ENCODE assay signal across 22 cellular contexts in the genomic region with DNA sequence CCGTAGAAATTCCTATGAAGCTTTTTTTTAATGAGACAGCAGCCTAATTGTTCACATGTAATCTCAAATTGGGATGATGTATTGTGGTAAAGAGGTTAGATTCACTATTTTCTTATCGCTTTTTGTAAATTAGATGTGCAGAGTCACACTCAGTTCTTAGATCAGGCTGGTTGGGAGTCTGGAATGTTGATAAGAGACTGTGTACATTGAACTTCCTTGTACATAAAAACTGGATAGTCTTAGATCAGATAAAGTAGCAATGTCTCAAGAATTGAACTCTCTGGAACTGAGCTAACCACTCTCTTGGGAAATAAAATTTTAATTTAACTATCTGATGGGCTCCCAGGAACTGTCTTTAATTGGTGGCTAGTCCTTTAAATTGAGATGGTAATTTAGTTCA.
DNase-seq lines count a peak whose midpoint lies in the region; ATAC-seq, FAIRE-seq and TF ChIP-seq lines count a peak whose summit lies in the region.
"Had no signal": no experiment of that assay in that cellular context is flagged by ENCODE, and none has a peak within 500 bp of the region (broad histone marks: within the 10 kb centered on the region; RNA-seq: fewer than 3 reads in every experiment).

No MANE protein-coding gene starts in this region.

- H4K20me1 ChIP-seq in GM23338 (replicated peaks; ENCODE audit: insufficient read depth) (no peaks in the 10 kb centered on the region), K562 (replicated peaks; ENCODE audit: control insufficient read depth, insufficient read depth, low read length) (no peaks in the 10 kb centered on the region)

- H3K9me1 ChIP-seq in K562 (ENCODE audit: control insufficient read depth, insufficient read depth, low read length), result no peaks in the 10 kb centered on the region

- TF ChIP-seq POLR2A in K562 (conservative IDR thresholded peaks at IDR 0.05) (no peak), ovary (IDR thresholded peaks at IDR 0.05) (no peak)

- in situ Hi-C loops in K562 (cut with MboI), result no loop called here

- no peak overlapping the region for H3K9ac ChIP-seq in K562 (ENCODE audit: insufficient read depth in 1 of 2, low read depth in 2 of 2, low read length in 2 of 2)
- H3K9ac ChIP-seq: GM23248 had no signal

- no peak for ATAC-seq in GM23338
- ATAC-seq in K562, result peak; percentile 52
- ATAC-seq in mucosa of descending colon, result peak; percentile 94
- no peak for ATAC-seq in right cardiac atrium
- no peak for ATAC-seq in GM21528 (IDR thresholded peaks at IDR 0.05; ENCODE audit: low FRiP score, unreplicated experiment)
- ATAC-seq: Right ventricle myocardium inferior had no signal

- H3K27me3 Mint-ChIP-seq in GM23338 (ENCODE audit: insufficient read depth, low read depth, poor library complexity), result peaks cover 5% of the 10 kb centered on the region

- H3K4me3 Mint-ChIP-seq in GM23338, result no peak overlapping the region

- CTCF ChIA-PET in K562 (lab: Yijun Ruan, JAX; ENCODE audit: low intra/inter-chr PET ratio), result no interaction called here

- H3K4me3 ChIP-seq in GM23338 (no peak overlapping the region), K562 (no peak overlapping the region), mucosa of descending colon (no peak overlapping the region), right cardiac atrium (ENCODE audit: low read length) (no peak overlapping the region), ovary (no peak overlapping the region)
- H3K4me3 ChIP-seq: GM23248, HAP-1, SJSA1 had no signal

- H3K4me1 ChIP-seq in GM23338 (ENCODE audit: insufficient read depth) (no peaks in the 10 kb centered on the region), K562 (replicated peaks in 1 of 2; ENCODE audit: control insufficient read depth in 2 of 2, insufficient read depth in 2 of 2, low read length in 2 of 2) (peaks cover 0 to 8% of the 10 kb centered on the region in 2 experiments; a peak in 1 of 5 replicates), mucosa of descending colon (ENCODE audit: low read depth) (peaks cover 5% of the 10 kb centered on the region), right cardiac atrium (ENCODE audit: control insufficient read depth, insufficient read depth, low read length) (no peaks in the 10 kb centered on the region), ovary (ENCODE audit: insufficient read depth) (no peaks in the 10 kb centered on the region)
- H3K4me1 ChIP-seq: HAP-1, SJSA1 had no signal

- peaks cover 5% of the 10 kb centered on the region; the same call in 1 of the 2 replicates for H3K9me2 ChIP-seq in GM23338 (ENCODE audit: insufficient read depth)

- no peaks in the 10 kb centered on the region for H3K79me2 ChIP-seq in GM23338 (replicated peaks; ENCODE audit: insufficient read depth)
- no peaks in the 10 kb centered on the region for H3K79me2 ChIP-seq in K562 (ENCODE audit: control insufficient read depth, insufficient read depth, low read length)

- intact Hi-C loops in K562 (cut with micrococcal nuclease) (no loop called here), mucosa of descending colon (cut with DNase I, micrococcal nuclease) (no loop called here), right cardiac atrium (cut with DNase I) (no loop called here), ovary (cut with DNase I) (loop anchor here in 1 of 4 donors (2.0 kb wide), 1 partner anchor 66 kb away; no protein-coding TSS in a partner anchor)

- H3K9me3 ChIP-seq in K562 (replicated peaks; ENCODE audit: control insufficient read depth, insufficient read depth, low read depth, low read length), result no peaks in the 10 kb centered on the region; the same call in 1 of the 2 replicates
- H3K9me3 ChIP-seq in mucosa of descending colon, result peaks cover 7% of the 10 kb centered on the region
- H3K9me3 ChIP-seq in right cardiac atrium (ENCODE audit: control insufficient read depth, low read length), result no peaks in the 10 kb centered on the region
- H3K9me3 ChIP-seq in ovary, result no peaks in the 10 kb centered on the region
- H3K9me3 ChIP-seq: HAP-1, SJSA1 had no signal

- no peak for TF ChIP-seq CTCF in GM23338 (conservative IDR thresholded peaks at IDR 0.05; ENCODE audit: low read depth in 2 of 2)
- TF ChIP-seq CTCF in K562 (IDR thresholded peaks at IDR 0.05 in 2 of 3, conservative IDR thresholded peaks at IDR 0.05 in 1 of 3; ENCODE audit: insufficient read depth in 2 of 3, low read depth in 1 of 3, low read length in 3 of 3), result no peak
- no peak for TF ChIP-seq CTCF in mucosa of descending colon (IDR thresholded peaks at IDR 0.05)
- no peak for TF ChIP-seq CTCF in ovary (IDR thresholded peaks at IDR 0.05)

- no peak for TF ChIP-seq RAD21 in K562 (CRISPR knock-in tag; conservative IDR thresholded peaks at IDR 0.05 in 1 of 2, IDR thresholded peaks at IDR 0.05 in 1 of 2)

- peaks cover 11% of the 10 kb centered on the region; the same call in 2 of the 3 replicates for H3K9me3 Mint-ChIP-seq in GM23338

- WGBS in K562 (ENCODE audit: insufficient coverage, low coverage, missing lambda C conversion rate), result 9% methylated on average over 2 of the region's 2 CpGs
- 47% methylated on average over 2 of the region's 2 CpGs for WGBS in right cardiac atrium
- 57 to 62% (median 59%) methylated on average over 2 of the region's 2 CpGs for WGBS in ovary, 3 donors

- H3K27me3 ChIP-seq in GM23338 (ENCODE audit: insufficient read depth) (no peaks in the 10 kb centered on the region), K562 (ENCODE audit: control insufficient read depth in 2 of 2, insufficient read depth in 2 of 2, low read length in 2 of 2) (no peaks in the 10 kb centered on the region), right cardiac atrium (ENCODE audit: control insufficient read depth, insufficient read depth) (no peaks in the 10 kb centered on the region), ovary (no peaks in the 10 kb centered on the region)
- H3K27me3 ChIP-seq: SJSA1 had no signal

- H3K27ac Mint-ChIP-seq in GM23338, result no peak overlapping the region

- no TSS peak for BruUV-seq in K562 (replicated peaks; lab: Mats Ljungman, UMichigan)

- no peak overlapping the region for H3K4me2 ChIP-seq in GM23338
- H3K4me2 ChIP-seq in K562 (ENCODE audit: insufficient read depth, low read length), result no peak overlapping the region

- POLR2A ChIA-PET in K562 (lab: Yijun Ruan, JAX), result interaction anchor here (0.9 to 2.5 kb wide), 2 partner anchors 9 to 17 kb away, joined by 3 to 9 read pairs; a partner anchor contains a TSS

- no peak for FAIRE-seq in K562 (lab: Jason Lieb, UNC)
- FAIRE-seq: A204.1, RCC 7860 had no signal

- peaks cover 2% of the 10 kb centered on the region for H3K36me3 Mint-ChIP-seq in GM23338 (ENCODE audit: low read depth)

- H3K27ac ChIP-seq in GM23338 (ENCODE audit: low read depth), result no peak overlapping the region
- peak overlapping the region; percentile 28; the same call in 1 of the 3 replicates for H3K27ac ChIP-seq in K562 (ENCODE audit: extremely low read depth, low read depth, low read length)
- no peak overlapping the region for H3K27ac ChIP-seq in right cardiac atrium (ENCODE audit: low read length)
- no peak overlapping the region for H3K27ac ChIP-seq in ovary
- H3K27ac ChIP-seq: GM23248, SJSA1 had no signal

- H3F3A ChIP-seq in GM23338 (replicated peaks; ENCODE audit: low read depth), result no peaks in the 10 kb centered on the region

- H2AFZ ChIP-seq in GM23338 (0 out of 2 replicates have a peak overlapping the region, but pooled peaks have one; percentile 21), K562 (ENCODE audit: low read depth, low read length) (peak overlapping the region; percentile 74; the same call in 1 of the 2 replicates)
- H2AFZ ChIP-seq: GM23248 had no signal

- H3K4me1 Mint-ChIP-seq in GM23338, result no peaks in the 10 kb centered on the region

- H3K36me3 ChIP-seq in GM23338 (ENCODE audit: insufficient read depth) (no peaks in the 10 kb centered on the region), K562 (ENCODE audit: control insufficient read depth, insufficient read depth, low read length) (no peaks in the 10 kb centered on the region), mucosa of descending colon (ENCODE audit: low read depth) (no peaks in the 10 kb centered on the region), ovary (no peaks in the 10 kb centered on the region)
- H3K36me3 ChIP-seq: HAP-1, SJSA1 had no signal

- DNase-seq in GM23338 (ENCODE audit: low spot score), result no peak
- peak; percentile 77 for DNase-seq in OCI-M1 (lab: John Stamatoyannopoulos, UW)
- no peak for DNase-seq in K562 (ENCODE audit: extremely low read depth in 1 of 4, low spot score in 3 of 4)
- DNase-seq in mucosa of descending colon, result no peak
- DNase-seq in right cardiac atrium, result no peak
- no peak for DNase-seq in NOMO-1 treated with dmso at 0.1 percent for 144 hours (lab: John Stamatoyannopoulos, UW; ENCODE audit: unreplicated experiment)
- DNase-seq in ovary, result no peak
- DNase-seq: GM23248; Kasumi-1; NCI-H1092; NCI-H1436; NCI-H1930; NCI-H345; NCI-H524; NCI-H774; NK-92 treated with Interleukin-12 subunit alpha and Interleukin-12 subunit beta, amount 100 ng/mL, for 24 hours had no signal

- 0 out of 2 replicates have a peak, but pooled peaks have one; percentile 24 for TF ChIP-seq EP300 in K562 (IDR thresholded peaks at IDR 0.05; ENCODE audit: low read length)
- TF ChIP-seq EP300 in ovary (IDR thresholded peaks at IDR 0.05), result no peak

TF ChIP-seq in GM23338, 12 proteins besides CTCF, POLR2A, EP300 and RAD21 (continues in another document):
- TF ChIP-seq EZH2phosphoT487 (IDR thresholded peaks at IDR 0.05; ENCODE audit: unreplicated experiment) (no peak), EZH2 (IDR thresholded peaks at IDR 0.05; ENCODE audit: low read depth, unreplicated experiment) (no peak), CREB1 (CRISPR knock-in tag; IDR thresholded peaks at IDR 0.05; ENCODE audit: low read depth) (no peak)

TF ChIP-seq in K562, 482 proteins besides CTCF, POLR2A, EP300 and RAD21 (continues in another document):
- TF ChIP-seq ARID1B (IDR thresholded peaks at IDR 0.05) (peak; percentile 69), ZNF23 (CRISPR knock-in tag; IDR thresholded peaks at IDR 0.05) (no peak), ZNF174 (CRISPR knock-in tag; IDR thresholded peaks at IDR 0.05) (no peak), RCOR1 (IDR thresholded peaks at IDR 0.05; ENCODE audit: borderline replicate concordance in 1 of 2, low read depth in 2 of 2, low read length in 2 of 2) (peak in 1 of 2 experiments; percentile 69; a peak in 1 of 4 replicates), STAG1 (CRISPR knock-in tag; IDR thresholded peaks at IDR 0.05; ENCODE audit: borderline replicate concordance) (no peak), GATAD2B (IDR thresholded peaks at IDR 0.05; ENCODE audit: borderline replicate concordance) (peak; percentile 51; the same call in 1 of the 2 replicates), ZNF696 (CRISPR knock-in tag; conservative IDR thresholded peaks at IDR 0.05) (no peak), NFE2 (IDR thresholded peaks at IDR 0.05; ENCODE audit: low read depth) (peak; percentile 63), CBX2 (IDR thresholded peaks at IDR 0.05; ENCODE audit: insufficient read depth, low read length, poor library complexity, severe bottlenecking) (no peak), TBL1XR1 (IDR thresholded peaks at IDR 0.05; ENCODE audit: low read length in 2 of 2) (0 out of 4 replicates have a peak, but pooled peaks of 1 of the 2 experiments have one; percentile 38)
- TF ChIP-seq, protein P1, sequence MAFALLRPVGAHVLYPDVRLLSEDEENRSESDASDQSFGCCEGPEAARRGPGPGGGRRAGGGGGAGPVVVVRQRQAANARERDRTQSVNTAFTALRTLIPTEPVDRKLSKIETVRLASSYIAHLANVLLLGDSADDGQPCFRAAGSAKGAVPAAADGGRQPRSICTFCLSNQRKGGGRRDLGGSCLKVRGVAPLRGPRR (CRISPR knock-in tag; IDR thresholded peaks at IDR 0.05), result no peak

Comparison
In these comparisons a context has a peak if more than half of its experiments do, and no peak if none do; other contexts are left out.
1. ATAC-seq: peak in K562 (single experiment) and mucosa of descending colon (single experiment); none in GM23338 (single experiment), right cardiac atrium (0 of 2) and GM21528 (single experiment).